In genomic region chr21:26513212-26513611, GRCh38 we compare ENCODE assay signal across 26 cellular contexts. TPM values are rescaled to one million over a fixed set of nuclear protein-coding genes. Genes with fewer than 3 reads are reported as not detected.
DNase-seq lines count a peak whose midpoint lies in the region; ATAC-seq and FAIRE-seq lines count a peak whose summit lies in the region.
"Had no signal": no experiment of that assay in that cellular context is flagged by ENCODE, and none has a peak within 500 bp of the region (broad histone marks: within the 10 kb centered on the region; RNA-seq: fewer than 3 reads in every experiment).

No MANE protein-coding gene starts in this region.

- no peak overlapping the region for H3K27ac Mint-ChIP-seq in naive thymus-derived CD4-positive, alpha-beta T cell
- H3K27ac Mint-ChIP-seq: naive B cell; stimulated activated effector memory CD8-positive, alpha-beta T cell treated with anti-CD3 and anti-CD28 coated beads, Interleukin-12 subunit alpha, Interleukin-12 subunit beta, amount 100 ng/mL, for 72 hours had no signal

- H3K27ac ChIP-seq in naive thymus-derived CD4-positive, alpha-beta T cell (ENCODE audit: low read depth, low read length) = no peak overlapping the region
- H3K27ac ChIP-seq: KMS-11, left ventricle myocardium inferior, parathyroid adenoma had no signal

- DNase-seq in EH (ENCODE audit: low read depth) = peak; percentile 59
- peak; percentile 39 for DNase-seq in RPMI7951 (ENCODE audit: low read depth)
- DNase-seq in dermis blood vessel endothelial cell = peak; percentile 74
- peak; percentile 60 for DNase-seq in kidney tubule cell (ENCODE audit: low spot score)
- DNase-seq in urothelium cell line (ENCODE audit: low spot score) = no peak
- DNase-seq in naive thymus-derived CD4-positive, alpha-beta T cell = no peak
- DNase-seq: activated CD4-positive, alpha-beta T cell treated with anti-CD3 and anti-CD28 coated beads for 1 hour; activated naive CD4-positive, alpha-beta T cell treated with Interleukin-2 at 50 U/mL for 16 hours; caudate nucleus; COR-L47; GDM1; left ventricle myocardium inferior; naive B cell; NCI-H1436; NCI-H345; SHP77 treated with DMSO at 0.1 percent for 48 hours; small intestine; T-helper 2 cell; trophoblast cell had no signal

- peaks cover 0 to 8% (median under 1%) of the 10 kb centered on the region in 11 donors for H3K9me3 Mint-ChIP-seq in naive thymus-derived CD4-positive, alpha-beta T cell

- H3K4me1 Mint-ChIP-seq in naive thymus-derived CD4-positive, alpha-beta T cell = no peaks in the 10 kb centered on the region
- H3K4me1 Mint-ChIP-seq: naive B cell; stimulated activated effector memory CD8-positive, alpha-beta T cell treated with anti-CD3 and anti-CD28 coated beads, Interleukin-12 subunit alpha, Interleukin-12 subunit beta, amount 100 ng/mL, for 72 hours had no signal

- CTCF ChIA-PET in naive thymus-derived CD4-positive, alpha-beta T cell (lab: Charles Lee) = no interaction called here

- no peak overlapping the region for H3K4me3 ChIP-seq in naive thymus-derived CD4-positive, alpha-beta T cell (ENCODE audit: low read length)
- H3K4me3 ChIP-seq: left ventricle myocardium inferior had no signal

- H3K9me3 ChIP-seq in naive thymus-derived CD4-positive, alpha-beta T cell (ENCODE audit: control insufficient read depth in 2 of 3, low read length in 3 of 3) = no peaks in the 10 kb centered on the region

- no peak for FAIRE-seq in urothelium cell line (lab: Jason Lieb, UNC)
- FAIRE-seq: endometrium, small intestine had no signal

- no peak overlapping the region for H3K4me3 Mint-ChIP-seq in naive thymus-derived CD4-positive, alpha-beta T cell
- H3K4me3 Mint-ChIP-seq: naive B cell; stimulated activated effector memory CD8-positive, alpha-beta T cell treated with anti-CD3 and anti-CD28 coated beads, Interleukin-12 subunit alpha, Interleukin-12 subunit beta, amount 100 ng/mL, for 72 hours had no signal

- H3K36me3 ChIP-seq in naive thymus-derived CD4-positive, alpha-beta T cell (ENCODE audit: control insufficient read depth in 2 of 3, insufficient read depth in 3 of 3, low read length in 3 of 3) = no peaks in the 10 kb centered on the region
- H3K36me3 ChIP-seq: left ventricle myocardium inferior had no signal

- H3K27me3 Mint-ChIP-seq in naive thymus-derived CD4-positive, alpha-beta T cell = peaks cover 0 to 8% (median 0%) of the 10 kb centered on the region in 5 donors
- H3K27me3 Mint-ChIP-seq: naive B cell had no signal

- H3K4me1 ChIP-seq in naive thymus-derived CD4-positive, alpha-beta T cell (ENCODE audit: control insufficient read depth in 2 of 2, insufficient read depth in 2 of 2, low read length in 2 of 2) = no peaks in the 10 kb centered on the region
- H3K4me1 ChIP-seq: left ventricle myocardium inferior, parathyroid adenoma had no signal

- POLR2A ChIA-PET in naive thymus-derived CD4-positive, alpha-beta T cell (lab: Charles Lee) = no interaction called here

- intact Hi-C loops in naive thymus-derived CD4-positive, alpha-beta T cell (cut with micrococcal nuclease) = no loop called here

- no peak for ATAC-seq in GM18520 (IDR thresholded peaks at IDR 0.05; ENCODE audit: unreplicated experiment)
- ATAC-seq in naive thymus-derived CD4-positive, alpha-beta T cell = no peak
- no peak for ATAC-seq in GM21390 (IDR thresholded peaks at IDR 0.05; ENCODE audit: unreplicated experiment)
- ATAC-seq: stimulated activated effector memory CD8-positive, alpha-beta T cell treated with anti-CD3 and anti-CD28 coated beads, Interleukin-12 subunit alpha, Interleukin-12 subunit beta, amount 100 ng/mL, for 72 hours had no signal

- H3K27me3 ChIP-seq in naive thymus-derived CD4-positive, alpha-beta T cell (ENCODE audit: control insufficient read depth in 2 of 2, insufficient read depth in 2 of 2, low read length in 2 of 2) = no peaks in the 10 kb centered on the region

- no peaks in the 10 kb centered on the region for H3K36me3 Mint-ChIP-seq in naive thymus-derived CD4-positive, alpha-beta T cell
- H3K36me3 Mint-ChIP-seq: naive B cell; stimulated activated effector memory CD8-positive, alpha-beta T cell treated with anti-CD3 and anti-CD28 coated beads, Interleukin-12 subunit alpha, Interleukin-12 subunit beta, amount 100 ng/mL, for 72 hours had no signal

RNA-seq across cellular contexts. Expression of gene CYYR1, which starts 59.9 kb away (rescaled TPM):
- total RNA-seq in RPMI7951 (2014; rRNA removed; shearing (Covaris generic)) = not detected in 2 replicates
- 20.1 and 26.9 TPM in 2 replicates for total RNA-seq in dermis blood vessel endothelial cell
- total RNA-seq in naive thymus-derived CD4-positive, alpha-beta T cell = not detected
- polyA plus RNA-seq in naive thymus-derived CD4-positive, alpha-beta T cell = not detected
- polyA plus RNA-seq: AG04450 had no signal

Comparison
In these comparisons a context has a peak if more than half of its experiments do, and no peak if none do; other contexts are left out.
1. DNase-seq: peak in EH (single experiment), RPMI7951 (single experiment), dermis blood vessel endothelial cell (single experiment) and kidney tubule cell (single experiment); none in urothelium cell line (single experiment) and naive thymus-derived CD4-positive, alpha-beta T cell (0 of 9).
2. RNA of gene CYYR1, which starts 59.9 kb away (total RNA-seq): 20.1 to 26.9 TPM in dermis blood vessel endothelial cell; not detected in RPMI7951 and not detected in naive thymus-derived CD4-positive, alpha-beta T cell; every median in the first group is over 10 times any median in the second.